Comparison of ENCODE assay signal across 22 cellular contexts in the genomic region with DNA sequence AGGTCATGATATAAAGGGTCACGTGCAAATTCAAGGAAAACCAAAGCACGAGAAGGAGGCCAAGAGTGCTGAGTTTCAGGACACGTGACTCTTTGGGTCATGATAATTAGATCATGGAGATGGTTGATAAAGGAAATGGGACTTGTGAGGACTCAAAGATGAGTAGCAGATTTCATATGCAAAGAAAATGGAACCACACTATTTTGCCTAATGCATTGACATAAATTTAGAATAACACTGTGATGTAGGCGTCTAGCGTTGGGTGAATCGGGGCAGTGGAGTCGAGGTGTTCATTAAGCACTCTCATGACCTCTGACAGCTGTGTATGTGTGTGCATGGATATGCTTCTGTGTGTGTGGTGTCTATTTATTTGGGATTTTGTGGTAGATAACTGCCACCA.
DNase-seq lines count a peak whose midpoint lies in the region; ATAC-seq, FAIRE-seq and TF ChIP-seq lines count a peak whose summit lies in the region.
"Had no signal": no experiment of that assay in that cellular context is flagged by ENCODE, and none has a peak within 500 bp of the region (broad histone marks: within the 10 kb centered on the region; RNA-seq: fewer than 3 reads in every experiment).

No MANE protein-coding gene starts in this region.

- no TSS peak for BruUV-seq in HepG2 (replicated peaks; lab: Mats Ljungman, UMichigan)

- no peak overlapping the region for H3K9ac ChIP-seq in HepG2 (ENCODE audit: insufficient read depth, low read depth, low read length)
- H3K9ac ChIP-seq: BLaER1 had no signal

- TF ChIP-seq POLR2A in HepG2 (IDR thresholded peaks at IDR 0.05; ENCODE audit: insufficient read depth in 1 of 2, low read depth in 2 of 2, low read length in 2 of 2) (no peak), right lobe of liver (IDR thresholded peaks at IDR 0.05) (no peak)

- peaks cover 5% of the 10 kb centered on the region for H3K27me3 Mint-ChIP-seq in chondrocyte (ENCODE audit: low read depth)
- H3K27me3 Mint-ChIP-seq: B cell; CD4-positive, CD25-positive, alpha-beta regulatory T cell had no signal

- no peak for TF ChIP-seq CTCF in HepG2 (CRISPR knock-in tag; IDR thresholded peaks at IDR 0.05)
- no peak for TF ChIP-seq CTCF in right lobe of liver (IDR thresholded peaks at IDR 0.05)
- TF ChIP-seq CTCF in chondrocyte (IDR thresholded peaks at IDR 0.05), result peak; percentile 21

- no peak overlapping the region for H3K27ac Mint-ChIP-seq in chondrocyte (ENCODE audit: unreplicated experiment)
- H3K27ac Mint-ChIP-seq: B cell; CD4-positive, CD25-positive, alpha-beta regulatory T cell; CD8-positive, alpha-beta T cell; HFFc6 had no signal

- no peaks in the 10 kb centered on the region for H3K79me2 ChIP-seq in HepG2 (ENCODE audit: insufficient read depth, low read length)

- H3K9me3 ChIP-seq in HepG2 (ENCODE audit: low read length) (no peaks in the 10 kb centered on the region), right lobe of liver (no peaks in the 10 kb centered on the region)
- H3K9me3 ChIP-seq: BLaER1, Caco-2, HAP-1 had no signal

- TF ChIP-seq EP300 in HepG2 (IDR thresholded peaks at IDR 0.05; ENCODE audit: low read depth in 2 of 2, low read length in 2 of 2) (no peak), HepG2 (CRISPR knock-in tag; IDR thresholded peaks at IDR 0.05; ENCODE audit: borderline replicate concordance) (no peak)

- H3K27ac ChIP-seq in HepG2 (ENCODE audit: extremely low read length, insufficient read depth, low read length), result no peak overlapping the region
- H3K27ac ChIP-seq in right lobe of liver, result no peak overlapping the region
- H3K27ac ChIP-seq: 22Rv1, BLaER1, C4-2B had no signal

- no peak overlapping the region for H3K4me3 Mint-ChIP-seq in chondrocyte (ENCODE audit: unreplicated experiment)
- H3K4me3 Mint-ChIP-seq: B cell; CD4-positive, CD25-positive, alpha-beta regulatory T cell; CD8-positive, alpha-beta T cell; HFFc6 had no signal

- no peaks in the 10 kb centered on the region for H3K9me3 Mint-ChIP-seq in chondrocyte (ENCODE audit: low read depth)
- H3K9me3 Mint-ChIP-seq: CD8-positive, alpha-beta T cell had no signal

- DNase-seq in HepG2 (ENCODE audit: low spot score) (no peak), right lobe of liver (no peak), SK-MEL-5 (ENCODE audit: low read depth, low spot score) (peak; percentile 10), chondrocyte (ENCODE audit: low spot score) (no peak), NCI-H146 treated with DMSO at 0.1 percent for 48 hours (lab: John Stamatoyannopoulos, UW; ENCODE audit: unreplicated experiment) (no peak), NCI-H1694 treated with DMSO at 0.1 percent for 48 hours (lab: John Stamatoyannopoulos, UW) (no peak)
- DNase-seq: Caco-2; CD4-positive, CD25-positive, alpha-beta regulatory T cell; CD8-positive, alpha-beta T cell; DMS153; DND-41; GOT3; HFFc6 had no signal

- H3K36me3 Mint-ChIP-seq in chondrocyte (ENCODE audit: low read depth), result no peaks in the 10 kb centered on the region
- H3K36me3 Mint-ChIP-seq: CD4-positive, CD25-positive, alpha-beta regulatory T cell; CD8-positive, alpha-beta T cell had no signal

- intact Hi-C loops in HepG2 (cut with micrococcal nuclease; ENCODE audit: unreplicated experiment) (no loop called here), right lobe of liver (cut with DNase I) (no loop called here)

- no peak for TF ChIP-seq RAD21 in HepG2 (CRISPR knock-in tag; IDR thresholded peaks at IDR 0.05)

- H4K20me1 ChIP-seq in HepG2 (ENCODE audit: insufficient read depth, low read length), result no peaks in the 10 kb centered on the region
- H4K20me1 ChIP-seq: BLaER1 had no signal

- FAIRE-seq in HepG2 (lab: Jason Lieb, UNC), result no peak
- FAIRE-seq: A204.1, G401.6, GM12878, H54 had no signal

- no peaks in the 10 kb centered on the region for H3K4me1 Mint-ChIP-seq in chondrocyte (ENCODE audit: low read depth)
- H3K4me1 Mint-ChIP-seq: B cell; CD4-positive, CD25-positive, alpha-beta regulatory T cell had no signal

- no peak overlapping the region for H3K4me2 ChIP-seq in HepG2 (ENCODE audit: low read depth, low read length)
- H3K4me2 ChIP-seq: BLaER1 had no signal

- H3K4me3 ChIP-seq in HepG2 (replicated peaks in 1 of 3; ENCODE audit: insufficient read depth in 1 of 3, low read depth in 2 of 3, low read length in 3 of 3), result no peak overlapping the region
- no peak overlapping the region for H3K4me3 ChIP-seq in right lobe of liver
- H3K4me3 ChIP-seq: BLaER1, GM12878, HAP-1 had no signal

- H3K36me3 ChIP-seq in HepG2 (replicated peaks in 1 of 2; ENCODE audit: control insufficient read depth in 1 of 2, insufficient read depth in 2 of 2, low read length in 2 of 2) (no peaks in the 10 kb centered on the region), right lobe of liver (no peaks in the 10 kb centered on the region)
- H3K36me3 ChIP-seq: BLaER1, HAP-1 had no signal

- in situ Hi-C loops in HepG2 (cut with HindIII; ENCODE audit: extremely low pct_ligation_motif_present, low pct_unique_long_range_greater_than_20kb), result no loop called here
- in situ Hi-C loops in SK-MEL-5 (cut with HindIII; ENCODE audit: low pct_unique_long_range_greater_than_20kb, low sequenced_read_pairs), result no loop called here

- H2AFZ ChIP-seq in HepG2 (ENCODE audit: low read length), result no peak overlapping the region

- POLR2A ChIA-PET in HepG2 (lab: Yijun Ruan, JAX), result no interaction called here

- H3K27me3 ChIP-seq in HepG2 (ENCODE audit: control insufficient read depth in 1 of 2, insufficient read depth in 2 of 2, low read length in 2 of 2) (no peaks in the 10 kb centered on the region; a peak in 1 of 5 replicates), right lobe of liver (no peaks in the 10 kb centered on the region)
- H3K27me3 ChIP-seq: BLaER1 had no signal

- CTCF ChIA-PET in HepG2 (lab: Yijun Ruan, JAX; ENCODE audit: low intra/inter-chr PET ratio, low total read pairs), result no interaction called here

- ATAC-seq in HepG2 (no peak), right lobe of liver (no peak)
- ATAC-seq: CD8-positive, alpha-beta T cell; GM12878 had no signal

- WGBS in HepG2 (ENCODE audit: low lambda C conversion rate), result 32% methylated on average over 7 of the region's 7 CpGs
- 71% methylated on average over 7 of the region's 7 CpGs for WGBS in right lobe of liver (ENCODE audit: insufficient coverage, low coverage, low lambda C conversion rate, missing lambda C conversion rate)

- no peaks in the 10 kb centered on the region for H3K4me1 ChIP-seq in HepG2 (ENCODE audit: insufficient read depth, low read length)
- H3K4me1 ChIP-seq in right lobe of liver, result no peaks in the 10 kb centered on the region
- H3K4me1 ChIP-seq: Caco-2, HAP-1 had no signal

TF ChIP-seq in HepG2, 621 proteins besides CTCF, POLR2A, EP300 and RAD21:
- TF ChIP-seq, protein P1, sequence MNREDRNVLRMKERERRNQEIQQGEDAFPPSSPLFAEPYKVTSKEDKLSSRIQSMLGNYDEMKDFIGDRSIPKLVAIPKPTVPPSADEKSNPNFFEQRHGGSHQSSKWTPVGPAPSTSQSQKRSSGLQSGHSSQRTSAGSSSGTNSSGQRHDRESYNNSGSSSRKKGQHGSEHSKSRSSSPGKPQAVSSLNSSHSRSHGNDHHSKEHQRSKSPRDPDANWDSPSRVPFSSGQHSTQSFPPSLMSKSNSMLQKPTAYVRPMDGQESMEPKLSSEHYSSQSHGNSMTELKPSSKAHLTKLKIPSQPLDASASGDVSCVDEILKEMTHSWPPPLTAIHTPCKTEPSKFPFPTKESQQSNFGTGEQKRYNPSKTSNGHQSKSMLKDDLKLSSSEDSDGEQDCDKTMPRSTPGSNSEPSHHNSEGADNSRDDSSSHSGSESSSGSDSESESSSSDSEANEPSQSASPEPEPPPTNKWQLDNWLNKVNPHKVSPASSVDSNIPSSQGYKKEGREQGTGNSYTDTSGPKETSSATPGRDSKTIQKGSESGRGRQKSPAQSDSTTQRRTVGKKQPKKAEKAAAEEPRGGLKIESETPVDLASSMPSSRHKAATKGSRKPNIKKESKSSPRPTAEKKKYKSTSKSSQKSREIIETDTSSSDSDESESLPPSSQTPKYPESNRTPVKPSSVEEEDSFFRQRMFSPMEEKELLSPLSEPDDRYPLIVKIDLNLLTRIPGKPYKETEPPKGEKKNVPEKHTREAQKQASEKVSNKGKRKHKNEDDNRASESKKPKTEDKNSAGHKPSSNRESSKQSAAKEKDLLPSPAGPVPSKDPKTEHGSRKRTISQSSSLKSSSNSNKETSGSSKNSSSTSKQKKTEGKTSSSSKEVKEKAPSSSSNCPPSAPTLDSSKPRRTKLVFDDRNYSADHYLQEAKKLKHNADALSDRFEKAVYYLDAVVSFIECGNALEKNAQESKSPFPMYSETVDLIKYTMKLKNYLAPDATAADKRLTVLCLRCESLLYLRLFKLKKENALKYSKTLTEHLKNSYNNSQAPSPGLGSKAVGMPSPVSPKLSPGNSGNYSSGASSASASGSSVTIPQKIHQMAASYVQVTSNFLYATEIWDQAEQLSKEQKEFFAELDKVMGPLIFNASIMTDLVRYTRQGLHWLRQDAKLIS (CRISPR knock-in tag; IDR thresholded peaks at IDR 0.05), result no peak
- TF ChIP-seq, protein P2, sequence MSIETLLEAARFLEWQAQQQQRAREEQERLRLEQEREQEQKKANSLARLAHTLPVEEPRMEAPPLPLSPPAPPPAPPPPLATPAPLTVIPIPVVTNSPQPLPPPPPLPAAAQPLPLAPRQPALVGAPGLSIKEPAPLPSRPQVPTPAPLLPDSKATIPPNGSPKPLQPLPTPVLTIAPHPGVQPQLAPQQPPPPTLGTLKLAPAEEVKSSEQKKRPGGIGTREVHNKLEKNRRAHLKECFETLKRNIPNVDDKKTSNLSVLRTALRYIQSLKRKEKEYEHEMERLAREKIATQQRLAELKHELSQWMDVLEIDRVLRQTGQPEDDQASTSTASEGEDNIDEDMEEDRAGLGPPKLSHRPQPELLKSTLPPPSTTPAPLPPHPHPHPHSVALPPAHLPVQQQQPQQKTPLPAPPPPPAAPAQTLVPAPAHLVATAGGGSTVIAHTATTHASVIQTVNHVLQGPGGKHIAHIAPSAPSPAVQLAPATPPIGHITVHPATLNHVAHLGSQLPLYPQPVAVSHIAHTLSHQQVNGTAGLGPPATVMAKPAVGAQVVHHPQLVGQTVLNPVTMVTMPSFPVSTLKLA (IDR thresholded peaks at IDR 0.05), result peak; percentile 30; the same call in 1 of the 2 replicates
TF ChIP-seq in HepG2: peak in this region for 1.
